In the genomic region with DNA sequence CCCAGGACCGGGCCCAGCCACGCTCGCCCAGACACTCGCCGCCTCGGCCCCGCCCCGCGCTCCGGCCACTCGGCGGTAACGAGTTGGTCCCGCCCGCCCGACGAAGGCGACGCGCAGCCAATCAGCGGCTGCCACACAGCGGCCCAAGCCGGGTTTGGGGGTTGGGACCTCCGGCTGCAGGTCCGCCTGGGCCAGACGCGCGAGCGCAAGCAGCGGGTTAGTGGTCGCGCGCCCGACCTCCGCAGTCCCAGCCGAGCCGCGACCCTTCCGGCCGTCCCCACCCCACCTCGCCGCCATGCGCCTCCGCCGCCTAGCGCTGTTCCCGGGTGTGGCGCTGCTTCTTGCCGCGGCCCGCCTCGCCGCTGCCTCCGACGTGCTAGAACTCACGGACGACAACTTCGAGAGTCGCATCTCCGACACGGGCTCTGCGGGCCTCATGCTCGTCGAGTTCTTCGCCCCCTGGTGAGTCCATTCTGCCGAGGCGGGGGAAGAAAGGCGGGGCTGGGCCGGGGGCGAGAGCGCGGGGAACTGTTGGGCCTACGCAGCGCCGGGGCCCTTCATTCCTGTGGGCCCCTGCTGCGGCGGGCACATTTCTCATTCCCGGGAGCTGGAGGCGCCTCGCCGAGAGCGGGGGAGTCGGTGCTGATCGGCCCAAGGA, we compare ENCODE assay signal across 8 cellular contexts. TPM values are rescaled to one million over a fixed set of nuclear protein-coding genes. Genes with fewer than 3 reads are reported as not detected.
DNase-seq lines count a peak whose midpoint lies in the region; ATAC-seq, FAIRE-seq and TF ChIP-seq lines count a peak whose summit lies in the region.
"Not testable (repeated sequence)": the region's sequence is repeated elsewhere in the genome, so short reads cannot be mapped to it uniquely, and the experiment has no call there.

A gene (plus strand): TSS at position 194 of the 658 bp plus-strand sequence. CDS start 102 bp downstream, at position 296.

- H3K36me3 Mint-ChIP-seq in activated CD4-positive, alpha-beta T cell treated with anti-CD3 and anti-CD28 coated beads for 36 hours (ENCODE audit: low read depth) = peaks cover 30% of the 10 kb centered on the region

- H3K4me1 Mint-ChIP-seq in activated CD4-positive, alpha-beta T cell treated with anti-CD3 and anti-CD28 coated beads for 36 hours = peaks cover 30% of the 10 kb centered on the region

- intact Hi-C loops in activated CD4-positive, alpha-beta T cell treated with anti-CD3 and anti-CD28 coated beads for 36 hours (cut with DNase I, micrococcal nuclease) = loop anchor here (1.0 to 5.0 kb wide), 15 partner anchors 30 to 1451 kb away; a partner anchor contains a TSS

- H3K9me3 Mint-ChIP-seq in activated CD4-positive, alpha-beta T cell treated with anti-CD3 and anti-CD28 coated beads for 36 hours (ENCODE audit: low read depth) = not testable (repeated sequence)

- peak within 1 kb of the TSS; percentile 92 for H3K27ac Mint-ChIP-seq in activated CD4-positive, alpha-beta T cell treated with anti-CD3 and anti-CD28 coated beads for 36 hours

- ATAC-seq in GM19043 (IDR thresholded peaks at IDR 0.05; ENCODE audit: low read depth, unreplicated experiment) = peak; percentile 58
- peak; percentile 72 for ATAC-seq in HG03342 (IDR thresholded peaks at IDR 0.05; ENCODE audit: unreplicated experiment)
- peak; percentile 76 for ATAC-seq in activated CD4-positive, alpha-beta T cell treated with anti-CD3 and anti-CD28 coated beads for 36 hours

- H3K4me3 ChIP-seq in AG10803 (ENCODE audit: low read length) (peak within 1 kb of the TSS; percentile 72), keratinocyte (ENCODE audit: control insufficient read depth in 2 of 3, extremely low read depth in 1 of 3, insufficient read depth in 2 of 3, low read depth in 1 of 3, low read length in 3 of 3) (peak within 1 kb of the TSS; percentile 74 to 91 (median 78))

- peaks cover 25% of the 10 kb centered on the region for H3K4me1 ChIP-seq in keratinocyte (ENCODE audit: control insufficient read depth, extremely low read depth, insufficient read depth, low read length)

- dilution Hi-C loops in keratinocyte (cut with MboI; ENCODE audit: extremely low pct_ligation_motif_present, low sequenced_read_pairs) = not testable (repeated sequence)

- POLR2A ChIA-PET in activated CD4-positive, alpha-beta T cell treated with anti-CD3 and anti-CD28 coated beads for 36 hours (lab: Charles Lee) = interaction anchor here (0.6 to 1.1 kb wide), 4 partner anchors 29 to 236 kb away, joined by 3 to 5 read pairs (median 3); no protein-coding TSS in a partner anchor

- peak within 1 kb of the TSS; percentile 91 for H3K4me2 ChIP-seq in keratinocyte (ENCODE audit: control insufficient read depth, extremely low read depth, insufficient read depth, low read depth, low read length)

- H2AFZ ChIP-seq in keratinocyte (ENCODE audit: control insufficient read depth, low read length) = peak within 1 kb of the TSS; percentile 73

- DNase-seq in AG10803 (ENCODE audit: low read depth) (peak; percentile 87), NCI-H510A (lab: John Stamatoyannopoulos, UW) (peak; percentile 57), cerebellum (ENCODE audit: low spot score) (peak; percentile 96)
- peak; percentile 93 for DNase-seq in activated CD4-positive, alpha-beta T cell treated with anti-CD3 and anti-CD28 coated beads for 36 hours
- not testable (repeated sequence) for DNase-seq in keratinocyte (ENCODE audit: low read depth, low spot score)
- peak; percentile 87 for DNase-seq in stimulated activated CD4-positive, alpha-beta T cell treated with anti-CD3 and anti-CD28 coated beads, Interleukin-12 subunit alpha, Interleukin-12 subunit beta, amount 100 ng/mL, for 4 hours

- H3K36me3 ChIP-seq in keratinocyte (ENCODE audit: control insufficient read depth in 2 of 2, extremely low read depth in 1 of 2, insufficient read depth in 2 of 2, low read length in 2 of 2) = not testable (repeated sequence)

- not testable (repeated sequence) for H3K9me1 ChIP-seq in keratinocyte (ENCODE audit: control insufficient read depth, extremely low read depth, insufficient read depth, low read length)

- peak within 1 kb of the TSS; percentile 85 for H3K27ac ChIP-seq in keratinocyte (ENCODE audit: control insufficient read depth, insufficient read depth, low read length)

- H3K27me3 Mint-ChIP-seq in activated CD4-positive, alpha-beta T cell treated with anti-CD3 and anti-CD28 coated beads for 36 hours = not testable (repeated sequence)

- H3K9ac ChIP-seq in keratinocyte (ENCODE audit: control insufficient read depth, extremely low read depth, insufficient read depth, low read length) = peak within 1 kb of the TSS; percentile 94

- not testable (repeated sequence) for FAIRE-seq in keratinocyte (lab: Jason Lieb, UNC)

- not testable (repeated sequence) for H3K9me3 ChIP-seq in keratinocyte (ENCODE audit: control insufficient read depth, low read depth, low read length)

- H3K79me2 ChIP-seq in keratinocyte (ENCODE audit: control insufficient read depth, insufficient read depth, low read length) = peaks cover 50% of the 10 kb centered on the region

- CTCF ChIA-PET in activated CD4-positive, alpha-beta T cell treated with anti-CD3 and anti-CD28 coated beads for 36 hours (lab: Charles Lee) = not testable (repeated sequence)

- H3K27me3 ChIP-seq in keratinocyte (ENCODE audit: control insufficient read depth, extremely low read depth, insufficient read depth, low read length) = not testable (repeated sequence)

- TF ChIP-seq CTCF in AG10803 (conservative IDR thresholded peaks at IDR 0.05; ENCODE audit: low read length); keratinocyte (optimal IDR thresholded peaks at IDR 0.05 in 1 of 3, IDR thresholded peaks at IDR 0.05 in 1 of 3, conservative IDR thresholded peaks at IDR 0.05 in 1 of 3; ENCODE audit: extremely low read depth in 1 of 3, insufficient read depth in 2 of 3, low read length in 3 of 3): not testable (repeated sequence)

- H3K4me3 Mint-ChIP-seq in activated CD4-positive, alpha-beta T cell treated with anti-CD3 and anti-CD28 coated beads for 36 hours = peak within 1 kb of the TSS; percentile 92

- peaks cover 21% of the 10 kb centered on the region for H4K20me1 ChIP-seq in keratinocyte (ENCODE audit: control insufficient read depth, extremely low read depth, insufficient read depth, low read length)

RNA-seq across cellular contexts. Expression of the gene that starts here (rescaled TPM):
- total RNA-seq in activated CD4-positive, alpha-beta T cell treated with anti-CD3 and anti-CD28 coated beads for 36 hours = 100 to 1,000 TPM; 274 to 287 TPM
- total RNA-seq in cerebellum = 39.8 TPM
- polyA plus RNA-seq in keratinocyte = 124 to 353 TPM (median 338 TPM) in 3 replicates
- 419 TPM for polyA plus RNA-seq in keratinocyte (2011; ENCODE audit: low read depth)
- polyA plus RNA-seq in keratinocyte (2011; cell fraction: cytosol; rRNA removed) = 150 and 192 TPM in 2 replicates
- polyA plus RNA-seq in keratinocyte (2011; cell fraction: nucleus; rRNA removed) = 518 and 549 TPM in 2 replicates
- polyA plus RNA-seq in keratinocyte (2012; ENCODE audit: low replicate concordance) = 261 and 703 TPM in 2 replicates
- polyA minus RNA-seq in keratinocyte = 22.4 to 78.3 TPM (median 43.8 TPM) in 3 replicates
- 98.8 TPM for polyA minus RNA-seq in keratinocyte (2011; cell fraction: cytosol; rRNA and poly(A)+ RNA removed)
- polyA minus RNA-seq in keratinocyte (2011; cell fraction: nucleus; rRNA and poly(A)+ RNA removed) = 72.3 and 180 TPM in 2 replicates
